In the genomic region with DNA sequence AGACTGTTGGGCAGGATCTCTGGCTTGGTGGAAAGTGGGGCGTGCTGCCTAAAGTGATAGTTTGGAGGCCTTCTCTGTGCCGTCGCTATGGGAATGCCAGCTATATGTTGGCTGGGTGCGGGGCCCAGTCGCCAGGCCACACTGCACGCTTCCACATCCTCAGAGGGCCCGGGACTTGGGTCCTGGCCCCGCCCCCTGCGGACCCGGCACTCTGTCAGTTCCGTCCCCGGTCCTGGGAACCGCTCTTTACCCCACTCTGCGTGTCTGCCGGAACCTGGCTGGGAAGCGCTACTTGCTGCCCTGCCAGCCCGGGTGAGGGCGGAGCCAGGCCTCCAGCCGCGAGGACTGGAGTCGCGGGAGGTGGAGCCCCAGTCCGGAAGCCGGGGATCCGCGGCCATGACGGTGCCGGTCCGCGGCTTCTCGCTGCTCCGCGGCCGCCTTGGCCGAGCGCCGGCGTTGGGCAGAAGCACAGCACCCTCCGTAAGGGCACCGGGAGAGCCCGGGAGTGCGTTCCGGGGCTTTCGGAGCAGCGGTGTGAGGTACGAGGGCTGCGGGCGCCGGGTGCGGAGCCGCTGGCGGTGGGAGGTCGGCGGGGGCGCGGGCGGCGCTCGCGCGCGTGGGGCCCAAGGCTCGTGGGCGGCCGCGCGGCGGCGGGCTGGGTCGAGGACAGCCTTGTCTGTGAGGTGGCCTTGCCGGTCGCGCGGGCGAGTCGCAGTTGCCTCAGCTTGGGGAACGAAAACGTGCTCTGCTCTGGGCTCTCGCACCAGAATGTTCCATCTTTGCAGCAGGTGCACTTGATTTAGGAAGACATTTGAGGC, we compare ENCODE assay signal across 1 cellular context.
TF ChIP-seq lines count a peak whose summit lies in the region.

A gene (plus strand): TSS at position 376 of the 818 bp plus-strand sequence. CDS start 21 bp downstream, at position 397.

TF ChIP-seq in K562, 482 proteins besides CTCF, POLR2A, EP300 and RAD21 (continued from another document and continues in another):
- TF ChIP-seq, protein P1, sequence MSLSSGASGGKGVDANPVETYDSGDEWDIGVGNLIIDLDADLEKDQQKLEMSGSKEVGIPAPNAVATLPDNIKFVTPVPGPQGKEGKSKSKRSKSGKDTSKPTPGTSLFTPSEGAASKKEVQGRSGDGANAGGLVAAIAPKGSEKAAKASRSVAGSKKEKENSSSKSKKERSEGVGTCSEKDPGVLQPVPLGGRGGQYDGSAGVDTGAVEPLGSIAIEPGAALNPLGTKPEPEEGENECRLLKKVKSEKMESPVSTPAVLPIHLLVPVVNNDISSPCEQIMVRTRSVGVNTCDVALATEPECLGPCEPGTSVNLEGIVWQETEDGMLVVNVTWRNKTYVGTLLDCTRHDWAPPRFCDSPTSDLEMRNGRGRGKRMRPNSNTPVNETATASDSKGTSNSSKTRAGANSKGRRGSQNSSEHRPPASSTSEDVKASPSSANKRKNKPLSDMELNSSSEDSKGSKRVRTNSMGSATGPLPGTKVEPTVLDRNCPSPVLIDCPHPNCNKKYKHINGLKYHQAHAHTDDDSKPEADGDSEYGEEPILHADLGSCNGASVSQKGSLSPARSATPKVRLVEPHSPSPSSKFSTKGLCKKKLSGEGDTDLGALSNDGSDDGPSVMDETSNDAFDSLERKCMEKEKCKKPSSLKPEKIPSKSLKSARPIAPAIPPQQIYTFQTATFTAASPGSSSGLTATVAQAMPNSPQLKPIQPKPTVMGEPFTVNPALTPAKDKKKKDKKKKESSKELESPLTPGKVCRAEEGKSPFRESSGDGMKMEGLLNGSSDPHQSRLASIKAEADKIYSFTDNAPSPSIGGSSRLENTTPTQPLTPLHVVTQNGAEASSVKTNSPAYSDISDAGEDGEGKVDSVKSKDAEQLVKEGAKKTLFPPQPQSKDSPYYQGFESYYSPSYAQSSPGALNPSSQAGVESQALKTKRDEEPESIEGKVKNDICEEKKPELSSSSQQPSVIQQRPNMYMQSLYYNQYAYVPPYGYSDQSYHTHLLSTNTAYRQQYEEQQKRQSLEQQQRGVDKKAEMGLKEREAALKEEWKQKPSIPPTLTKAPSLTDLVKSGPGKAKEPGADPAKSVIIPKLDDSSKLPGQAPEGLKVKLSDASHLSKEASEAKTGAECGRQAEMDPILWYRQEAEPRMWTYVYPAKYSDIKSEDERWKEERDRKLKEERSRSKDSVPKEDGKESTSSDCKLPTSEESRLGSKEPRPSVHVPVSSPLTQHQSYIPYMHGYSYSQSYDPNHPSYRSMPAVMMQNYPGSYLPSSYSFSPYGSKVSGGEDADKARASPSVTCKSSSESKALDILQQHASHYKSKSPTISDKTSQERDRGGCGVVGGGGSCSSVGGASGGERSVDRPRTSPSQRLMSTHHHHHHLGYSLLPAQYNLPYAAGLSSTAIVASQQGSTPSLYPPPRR (CRISPR knock-in tag; IDR thresholded peaks at IDR 0.05; ENCODE audit: borderline replicate concordance) = no peak
- TF ChIP-seq ZNF165 (CRISPR knock-in tag; IDR thresholded peaks at IDR 0.05; ENCODE audit: borderline replicate concordance) = no peak
- TF ChIP-seq STAT5A (IDR thresholded peaks at IDR 0.05; ENCODE audit: borderline replicate concordance, low read length) = no peak
- peak; percentile 42 for TF ChIP-seq C11orf30 (IDR thresholded peaks at IDR 0.05; ENCODE audit: low read depth)
- TF ChIP-seq PHF20 (IDR thresholded peaks at IDR 0.05; ENCODE audit: partially characterized antibody) = no peak
- 0 out of 2 replicates have a peak, but pooled peaks have one; percentile 23 for TF ChIP-seq FOSL1 (tag; conservative IDR thresholded peaks at IDR 0.05)
- no peak for TF ChIP-seq GABPB2 (CRISPR knock-in tag; conservative IDR thresholded peaks at IDR 0.05)
- TF ChIP-seq MTA3 (IDR thresholded peaks at IDR 0.05; ENCODE audit: borderline replicate concordance) = peak; percentile 93
- no peak for TF ChIP-seq DACH1 (IDR thresholded peaks at IDR 0.05; ENCODE audit: partially characterized antibody)
- no peak for TF ChIP-seq ZBTB8A (IDR thresholded peaks at IDR 0.05; ENCODE audit: partially characterized antibody)
- peak; percentile 57 for TF ChIP-seq SAP30 (IDR thresholded peaks at IDR 0.05; ENCODE audit: borderline replicate concordance, insufficient read depth, low read depth, low read length, poor library complexity, severe bottlenecking)
- TF ChIP-seq L3MBTL2 (IDR thresholded peaks at IDR 0.05) = peak; percentile 62
- no peak for TF ChIP-seq SETDB1 (IDR thresholded peaks at IDR 0.05; ENCODE audit: low read length)
- TF ChIP-seq, protein P2, sequence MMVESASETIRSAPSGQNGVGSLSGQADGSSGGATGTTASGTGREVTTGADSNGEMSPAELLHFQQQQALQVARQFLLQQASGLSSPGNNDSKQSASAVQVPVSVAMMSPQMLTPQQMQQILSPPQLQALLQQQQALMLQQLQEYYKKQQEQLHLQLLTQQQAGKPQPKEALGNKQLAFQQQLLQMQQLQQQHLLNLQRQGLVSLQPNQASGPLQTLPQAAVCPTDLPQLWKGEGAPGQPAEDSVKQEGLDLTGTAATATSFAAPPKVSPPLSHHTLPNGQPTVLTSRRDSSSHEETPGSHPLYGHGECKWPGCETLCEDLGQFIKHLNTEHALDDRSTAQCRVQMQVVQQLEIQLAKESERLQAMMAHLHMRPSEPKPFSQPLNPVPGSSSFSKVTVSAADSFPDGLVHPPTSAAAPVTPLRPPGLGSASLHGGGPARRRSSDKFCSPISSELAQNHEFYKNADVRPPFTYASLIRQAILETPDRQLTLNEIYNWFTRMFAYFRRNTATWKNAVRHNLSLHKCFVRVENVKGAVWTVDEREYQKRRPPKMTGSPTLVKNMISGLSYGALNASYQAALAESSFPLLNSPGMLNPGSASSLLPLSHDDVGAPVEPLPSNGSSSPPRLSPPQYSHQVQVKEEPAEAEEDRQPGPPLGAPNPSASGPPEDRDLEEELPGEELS (CRISPR knock-in tag; IDR thresholded peaks at IDR 0.05; ENCODE audit: borderline replicate concordance) = no peak
- TF ChIP-seq, protein P3, sequence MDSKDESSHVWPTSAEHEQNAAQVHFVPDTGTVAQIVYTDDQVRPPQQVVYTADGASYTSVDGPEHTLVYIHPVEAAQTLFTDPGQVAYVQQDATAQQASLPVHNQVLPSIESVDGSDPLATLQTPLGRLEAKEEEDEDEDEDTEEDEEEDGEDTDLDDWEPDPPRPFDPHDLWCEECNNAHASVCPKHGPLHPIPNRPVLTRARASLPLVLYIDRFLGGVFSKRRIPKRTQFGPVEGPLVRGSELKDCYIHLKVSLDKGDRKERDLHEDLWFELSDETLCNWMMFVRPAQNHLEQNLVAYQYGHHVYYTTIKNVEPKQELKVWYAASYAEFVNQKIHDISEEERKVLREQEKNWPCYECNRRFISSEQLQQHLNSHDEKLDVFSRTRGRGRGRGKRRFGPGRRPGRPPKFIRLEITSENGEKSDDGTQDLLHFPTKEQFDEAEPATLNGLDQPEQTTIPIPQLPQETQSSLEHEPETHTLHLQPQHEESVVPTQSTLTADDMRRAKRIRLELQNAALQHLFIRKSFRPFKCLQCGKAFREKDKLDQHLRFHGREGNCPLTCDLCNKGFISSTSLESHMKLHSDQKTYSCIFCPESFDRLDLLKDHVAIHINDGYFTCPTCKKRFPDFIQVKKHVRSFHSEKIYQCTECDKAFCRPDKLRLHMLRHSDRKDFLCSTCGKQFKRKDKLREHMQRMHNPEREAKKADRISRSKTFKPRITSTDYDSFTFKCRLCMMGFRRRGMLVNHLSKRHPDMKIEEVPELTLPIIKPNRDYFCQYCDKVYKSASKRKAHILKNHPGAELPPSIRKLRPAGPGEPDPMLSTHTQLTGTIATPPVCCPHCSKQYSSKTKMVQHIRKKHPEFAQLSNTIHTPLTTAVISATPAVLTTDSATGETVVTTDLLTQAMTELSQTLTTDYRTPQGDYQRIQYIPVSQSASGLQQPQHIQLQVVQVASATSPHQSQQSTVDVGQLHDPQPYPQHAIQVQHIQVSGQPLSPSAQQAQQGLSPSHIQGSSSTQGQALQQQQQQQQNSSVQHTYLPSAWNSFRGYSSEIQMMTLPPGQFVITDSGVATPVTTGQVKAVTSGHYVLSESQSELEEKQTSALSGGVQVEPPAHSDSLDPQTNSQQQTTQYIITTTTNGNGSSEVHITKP (IDR thresholded peaks at IDR 0.05; ENCODE audit: partially characterized antibody) = no peak
- no peak for TF ChIP-seq IRF2 (CRISPR knock-in tag; IDR thresholded peaks at IDR 0.05)
- peak; percentile 85 for TF ChIP-seq TBP (optimal IDR thresholded peaks at IDR 0.05; ENCODE audit: low read depth, low read length)
- no peak for TF ChIP-seq ASH1L (IDR thresholded peaks at IDR 0.05; ENCODE audit: borderline replicate concordance, low read depth, partially characterized antibody)
- no peak for TF ChIP-seq NCOA2 (IDR thresholded peaks at IDR 0.05; ENCODE audit: partially characterized antibody in 2 of 2)
- peak; percentile 82 to 87 for TF ChIP-seq NONO (IDR thresholded peaks at IDR 0.05; ENCODE audit: low read depth in 2 of 2, low read length in 1 of 2)
- TF ChIP-seq HNRNPUL1 (IDR thresholded peaks at IDR 0.05; ENCODE audit: low read length) = no peak
- TF ChIP-seq, protein P4, sequence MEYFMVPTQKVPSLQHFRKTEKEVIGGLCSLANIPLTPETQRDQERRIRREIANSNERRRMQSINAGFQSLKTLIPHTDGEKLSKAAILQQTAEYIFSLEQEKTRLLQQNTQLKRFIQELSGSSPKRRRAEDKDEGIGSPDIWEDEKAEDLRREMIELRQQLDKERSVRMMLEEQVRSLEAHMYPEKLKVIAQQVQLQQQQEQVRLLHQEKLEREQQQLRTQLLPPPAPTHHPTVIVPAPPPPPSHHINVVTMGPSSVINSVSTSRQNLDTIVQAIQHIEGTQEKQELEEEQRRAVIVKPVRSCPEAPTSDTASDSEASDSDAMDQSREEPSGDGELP (CRISPR knock-in tag; IDR thresholded peaks at IDR 0.05; ENCODE audit: borderline replicate concordance) = peak; percentile 86
- TF ChIP-seq TAL1 (IDR thresholded peaks at IDR 0.05) = no peak
- TF ChIP-seq NCOA6 (IDR thresholded peaks at IDR 0.05) = no peak
- TF ChIP-seq POLR2AphosphoS2 (IDR thresholded peaks at IDR 0.05; ENCODE audit: low read length) = no peak
- no peak for TF ChIP-seq MEIS2 (IDR thresholded peaks at IDR 0.05; ENCODE audit: partially characterized antibody)
- no peak for TF ChIP-seq HMG20B (CRISPR knock-in tag; IDR thresholded peaks at IDR 0.05)
- TF ChIP-seq, protein P5, sequence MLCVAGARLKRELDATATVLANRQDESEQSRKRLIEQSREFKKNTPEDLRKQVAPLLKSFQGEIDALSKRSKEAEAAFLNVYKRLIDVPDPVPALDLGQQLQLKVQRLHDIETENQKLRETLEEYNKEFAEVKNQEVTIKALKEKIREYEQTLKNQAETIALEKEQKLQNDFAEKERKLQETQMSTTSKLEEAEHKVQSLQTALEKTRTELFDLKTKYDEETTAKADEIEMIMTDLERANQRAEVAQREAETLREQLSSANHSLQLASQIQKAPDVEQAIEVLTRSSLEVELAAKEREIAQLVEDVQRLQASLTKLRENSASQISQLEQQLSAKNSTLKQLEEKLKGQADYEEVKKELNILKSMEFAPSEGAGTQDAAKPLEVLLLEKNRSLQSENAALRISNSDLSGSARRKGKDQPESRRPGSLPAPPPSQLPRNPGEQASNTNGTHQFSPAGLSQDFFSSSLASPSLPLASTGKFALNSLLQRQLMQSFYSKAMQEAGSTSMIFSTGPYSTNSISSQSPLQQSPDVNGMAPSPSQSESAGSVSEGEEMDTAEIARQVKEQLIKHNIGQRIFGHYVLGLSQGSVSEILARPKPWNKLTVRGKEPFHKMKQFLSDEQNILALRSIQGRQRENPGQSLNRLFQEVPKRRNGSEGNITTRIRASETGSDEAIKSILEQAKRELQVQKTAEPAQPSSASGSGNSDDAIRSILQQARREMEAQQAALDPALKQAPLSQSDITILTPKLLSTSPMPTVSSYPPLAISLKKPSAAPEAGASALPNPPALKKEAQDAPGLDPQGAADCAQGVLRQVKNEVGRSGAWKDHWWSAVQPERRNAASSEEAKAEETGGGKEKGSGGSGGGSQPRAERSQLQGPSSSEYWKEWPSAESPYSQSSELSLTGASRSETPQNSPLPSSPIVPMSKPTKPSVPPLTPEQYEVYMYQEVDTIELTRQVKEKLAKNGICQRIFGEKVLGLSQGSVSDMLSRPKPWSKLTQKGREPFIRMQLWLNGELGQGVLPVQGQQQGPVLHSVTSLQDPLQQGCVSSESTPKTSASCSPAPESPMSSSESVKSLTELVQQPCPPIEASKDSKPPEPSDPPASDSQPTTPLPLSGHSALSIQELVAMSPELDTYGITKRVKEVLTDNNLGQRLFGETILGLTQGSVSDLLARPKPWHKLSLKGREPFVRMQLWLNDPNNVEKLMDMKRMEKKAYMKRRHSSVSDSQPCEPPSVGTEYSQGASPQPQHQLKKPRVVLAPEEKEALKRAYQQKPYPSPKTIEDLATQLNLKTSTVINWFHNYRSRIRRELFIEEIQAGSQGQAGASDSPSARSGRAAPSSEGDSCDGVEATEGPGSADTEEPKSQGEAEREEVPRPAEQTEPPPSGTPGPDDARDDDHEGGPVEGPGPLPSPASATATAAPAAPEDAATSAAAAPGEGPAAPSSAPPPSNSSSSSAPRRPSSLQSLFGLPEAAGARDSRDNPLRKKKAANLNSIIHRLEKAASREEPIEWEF (CRISPR knock-in tag; IDR thresholded peaks at IDR 0.05) = no peak
- TF ChIP-seq ZNF12 (CRISPR knock-in tag; IDR thresholded peaks at IDR 0.05) = no peak
- TF ChIP-seq HIVEP1 (CRISPR knock-in tag; IDR thresholded peaks at IDR 0.05) = no peak
- no peak for TF ChIP-seq SIX5 (IDR thresholded peaks at IDR 0.05; ENCODE audit: borderline replicate concordance in 1 of 2, insufficient read depth in 1 of 2, low read depth in 1 of 2, low read length in 2 of 2)
- TF ChIP-seq, protein P6, sequence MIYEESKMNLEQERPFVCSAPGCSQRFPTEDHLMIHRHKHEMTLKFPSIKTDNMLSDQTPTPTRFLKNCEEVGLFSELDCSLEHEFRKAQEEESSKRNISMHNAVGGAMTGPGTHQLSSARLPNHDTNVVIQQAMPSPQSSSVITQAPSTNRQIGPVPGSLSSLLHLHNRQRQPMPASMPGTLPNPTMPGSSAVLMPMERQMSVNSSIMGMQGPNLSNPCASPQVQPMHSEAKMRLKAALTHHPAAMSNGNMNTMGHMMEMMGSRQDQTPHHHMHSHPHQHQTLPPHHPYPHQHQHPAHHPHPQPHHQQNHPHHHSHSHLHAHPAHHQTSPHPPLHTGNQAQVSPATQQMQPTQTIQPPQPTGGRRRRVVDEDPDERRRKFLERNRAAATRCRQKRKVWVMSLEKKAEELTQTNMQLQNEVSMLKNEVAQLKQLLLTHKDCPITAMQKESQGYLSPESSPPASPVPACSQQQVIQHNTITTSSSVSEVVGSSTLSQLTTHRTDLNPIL (CRISPR knock-in tag; IDR thresholded peaks at IDR 0.05) = no peak
- TF ChIP-seq, protein P7, sequence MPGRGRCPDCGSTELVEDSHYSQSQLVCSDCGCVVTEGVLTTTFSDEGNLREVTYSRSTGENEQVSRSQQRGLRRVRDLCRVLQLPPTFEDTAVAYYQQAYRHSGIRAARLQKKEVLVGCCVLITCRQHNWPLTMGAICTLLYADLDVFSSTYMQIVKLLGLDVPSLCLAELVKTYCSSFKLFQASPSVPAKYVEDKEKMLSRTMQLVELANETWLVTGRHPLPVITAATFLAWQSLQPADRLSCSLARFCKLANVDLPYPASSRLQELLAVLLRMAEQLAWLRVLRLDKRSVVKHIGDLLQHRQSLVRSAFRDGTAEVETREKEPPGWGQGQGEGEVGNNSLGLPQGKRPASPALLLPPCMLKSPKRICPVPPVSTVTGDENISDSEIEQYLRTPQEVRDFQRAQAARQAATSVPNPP (IDR thresholded peaks at IDR 0.05; ENCODE audit: borderline replicate concordance, insufficient read depth, insufficient read length) = no peak
